Comparison of ENCODE assay signal across 12 cellular contexts in genomic region chr21:36929622-36930021, GRCh38. TPM values are rescaled to one million over a fixed set of nuclear protein-coding genes. Genes with fewer than 3 reads are reported as not detected.
A peak's percentile ranks its signal among the peaks of the same experiment; 100 is the strongest.
DNase-seq lines count a peak whose midpoint lies in the region; ATAC-seq, FAIRE-seq and TF ChIP-seq lines count a peak whose summit lies in the region.
"Had no signal": no experiment of that assay in that cellular context is flagged by ENCODE, and none has a peak within 500 bp of the region (broad histone marks: within the 10 kb centered on the region; RNA-seq: fewer than 3 reads in every experiment).

No MANE protein-coding gene starts in this region.

- dilution Hi-C loops in IMR-90 (cut with HindIII; ENCODE audit: low sequenced_read_pairs, unreplicated experiment): no loop called here

- TF ChIP-seq POLR2A in IMR-90 (IDR thresholded peaks at IDR 0.05; ENCODE audit: low read depth, low read length): no peak

- H3K79me1 ChIP-seq in IMR-90 (ENCODE audit: low read depth in 1 of 2, low read length in 2 of 2): peaks cover 0 to 14% of the 10 kb centered on the region in 2 experiments; a peak in 2 of 4 replicates

- peaks cover 10% of the 10 kb centered on the region for H3K4me1 ChIP-seq in IMR-90 (ENCODE audit: control insufficient read depth, insufficient read depth, low read length)
- no peaks in the 10 kb centered on the region for H3K4me1 ChIP-seq in kidney (ENCODE audit: control insufficient read depth in 1 of 2, insufficient read depth in 1 of 2, low read depth in 1 of 2, low read length in 2 of 2)

- POLR2A ChIA-PET in IMR-90 (lab: Charles Lee; ENCODE audit: unreplicated experiment): no interaction called here

- no peaks in the 10 kb centered on the region for H3K27me3 ChIP-seq in IMR-90 (ENCODE audit: control insufficient read depth, insufficient read depth, low read length)

- FAIRE-seq in kidney (lab: Jason Lieb, UNC): no peak
- FAIRE-seq: endometrium had no signal

- H2AK9ac ChIP-seq in IMR-90 (replicated peaks; ENCODE audit: low read depth, low read length, poor library complexity): no peak overlapping the region

- H3K9me3 ChIP-seq in IMR-90 (ENCODE audit: control insufficient read depth, insufficient read depth, low read length) (no peaks in the 10 kb centered on the region), kidney (ENCODE audit: control insufficient read depth in 1 of 2, low read length in 2 of 2) (no peaks in the 10 kb centered on the region)

- H2AK5ac ChIP-seq in IMR-90 (ENCODE audit: low read depth, low read length): no peak overlapping the region

- H3K23ac ChIP-seq in IMR-90 (ENCODE audit: low read depth, low read length): no peak overlapping the region

- H3K9ac ChIP-seq in IMR-90 (ENCODE audit: low read depth, low read length) (no peak overlapping the region), kidney (ENCODE audit: low read length in 2 of 2) (no peak overlapping the region)

- H3K56ac ChIP-seq in IMR-90 (ENCODE audit: extremely low read depth, insufficient read depth, low read length): no peak overlapping the region

- BruUV-seq in IMR-90 (replicated peaks; lab: Mats Ljungman, UMichigan): no TSS peak

- intact Hi-C loops in IMR-90 (cut with micrococcal nuclease) (no loop called here), kidney (cut with DNase I) (loop anchor here (5.0 kb wide), 1 partner anchor 422 kb away; no protein-coding TSS in a partner anchor)

- no peak overlapping the region for H2BK20ac ChIP-seq in IMR-90 (ENCODE audit: low read depth, low read length)

- peak; percentile 26 for TF ChIP-seq RAD21 in IMR-90 (IDR thresholded peaks at IDR 0.05; ENCODE audit: low read length)

- H3K4me3 ChIP-seq in IMR-90 (ENCODE audit: insufficient read depth, low read depth, low read length) (no peak overlapping the region), kidney (ENCODE audit: low read length in 2 of 2) (no peak overlapping the region)

- no peak overlapping the region; the same call in 1 of the 2 replicates for H2BK120ac ChIP-seq in IMR-90 (ENCODE audit: low read depth, low read length)

- DNase-seq in AG08395 (ENCODE audit: low spot score) (peak; percentile 31), IMR-90 (peak; percentile 49), astrocyte of the hippocampus (ENCODE audit: low read depth, low spot score) (peak; percentile 71), kidney (peak; percentile 72), foreskin melanocyte (no peak), DMS79 treated with DMSO at 0.1 percent for 48 hours (lab: John Stamatoyannopoulos, UW) (no peak), NCI-H1930 (lab: John Stamatoyannopoulos, UW) (no peak)
- no peak for DNase-seq in activated CD8-positive, alpha-beta memory T cell treated with anti-CD3 and anti-CD28 coated beads, Interleukin-2, amount 50 U/mL, for 48 hours
- DNase-seq: activated CD4-positive, alpha-beta T cell treated with anti-CD3 and anti-CD28 coated beads for 36 hours; activated naive CD4-positive, alpha-beta T cell treated with anti-CD3 and anti-CD28 coated beads, Interleukin-2, amount 10 ng/mL, durations not matched to agents 7 days and 5 days; CD4-positive, CD25-positive, alpha-beta regulatory T cell had no signal

- no peak overlapping the region for H2BK15ac ChIP-seq in IMR-90 (ENCODE audit: low read depth, low read length)

- TF ChIP-seq CTCF in IMR-90 (conservative IDR thresholded peaks at IDR 0.05; ENCODE audit: low read depth, low read length): peak; percentile 35
- TF ChIP-seq CTCF in kidney (IDR thresholded peaks at IDR 0.05; ENCODE audit: borderline replicate concordance, extremely low read depth, insufficient read depth): no peak

- 66% methylated on average over 4 of the region's 7 CpGs; no CpG with 5 or more reads in 1 of the 2 experiments for WGBS in IMR-90 (ENCODE audit: extremely low coverage in 2 of 2, insufficient read length in 1 of 2), 2 experiments

- no peak overlapping the region for H4K91ac ChIP-seq in IMR-90 (ENCODE audit: insufficient read depth, low read depth, low read length)

- H3K18ac ChIP-seq in IMR-90 (ENCODE audit: low read depth, low read length): no peak overlapping the region

- no peak overlapping the region for H4K5ac ChIP-seq in IMR-90 (ENCODE audit: low read depth, low read length)

- no peak overlapping the region for H3K14ac ChIP-seq in IMR-90 (replicated peaks; ENCODE audit: low read depth, low read length)

- in situ Hi-C loops in IMR-90 (cut with MboI; ENCODE audit: low sequenced_read_pairs): loop anchor here (5.0 kb wide), 3 partner anchors 187 to 507 kb away; no protein-coding TSS in a partner anchor

- no peak overlapping the region for H4K8ac ChIP-seq in IMR-90 (ENCODE audit: low read depth in 2 of 2, low read length in 2 of 2)

- no peak for ATAC-seq in IMR-90 (ENCODE audit: low read depth)
- ATAC-seq: activated CD4-positive, alpha-beta T cell treated with anti-CD3 and anti-CD28 coated beads for 36 hours had no signal

- H2AFZ ChIP-seq in IMR-90 (replicated peaks; ENCODE audit: low read length, poor library complexity): no peak overlapping the region

- peaks cover 5% of the 10 kb centered on the region for H3K36me3 ChIP-seq in IMR-90 (ENCODE audit: control insufficient read depth, insufficient read depth, low read length)
- H3K36me3 ChIP-seq in kidney (ENCODE audit: control insufficient read depth in 1 of 2, insufficient read depth in 2 of 2, low read length in 2 of 2): peaks cover 2 to 4% of the 10 kb centered on the region in 2 donors

- no peak overlapping the region for H3K4ac ChIP-seq in IMR-90 (ENCODE audit: low read depth, low read length)

- peaks cover 3% of the 10 kb centered on the region; the same call in 1 of the 2 replicates for H3K9me1 ChIP-seq in IMR-90 (ENCODE audit: insufficient read depth, low read length)

- H4K20me1 ChIP-seq in IMR-90 (ENCODE audit: insufficient read depth, low read length): peaks cover 3% of the 10 kb centered on the region; the same call in 1 of the 2 replicates

- H3K4me2 ChIP-seq in IMR-90 (ENCODE audit: low read depth, low read length): no peak overlapping the region

- CTCF ChIA-PET in IMR-90 (lab: Yijun Ruan, JAX): interaction anchor here (1.0 to 1.6 kb wide), 3 partner anchors 8 to 17 kb away, joined by 3 to 6 read pairs (median 4); no protein-coding TSS in a partner anchor

- H2BK5ac ChIP-seq in IMR-90 (ENCODE audit: low read depth, low read length, poor library complexity, severe bottlenecking): no peak overlapping the region

- H3K27ac ChIP-seq in IMR-90 (ENCODE audit: insufficient read depth, low read length) (no peak overlapping the region), kidney (ENCODE audit: low read depth in 2 of 2, low read length in 2 of 2) (no peak overlapping the region)

TF ChIP-seq in IMR-90, 13 proteins besides CTCF, POLR2A, EP300 and RAD21:
- TF ChIP-seq CEBPB (IDR thresholded peaks at IDR 0.05; ENCODE audit: low read depth, low read length) (no peak), SMC3 (IDR thresholded peaks at IDR 0.05; ENCODE audit: low read depth, low read length) (peak; percentile 22; the same call in 1 of the 2 replicates)

RNA-seq across cellular contexts. Expression of gene HLCS, which starts 36.8 kb away (rescaled TPM):
- total RNA-seq in IMR-90 (2012; rRNA removed) (18.1 and 21.0 TPM in 2 replicates), kidney (29.6 TPM)
- polyA plus RNA-seq in IMR-90 (2012; rRNA removed) (8.6 and 10.6 TPM in 2 replicates), kidney (ENCODE audit: insufficient read depth, low read depth, low replicate concordance) (4.5 TPM)
- 4.1 and 5.8 TPM in 2 replicates for polyA plus RNA-seq in IMR-90 (2012; cell fraction: cytosol; rRNA removed)
- polyA plus RNA-seq in IMR-90 (2012; cell fraction: nucleus; rRNA removed; ENCODE audit: low replicate concordance): 4.2 and 15.2 TPM in 2 replicates

Comparison
In these comparisons a context has a peak if more than half of its experiments do, and no peak if none do; other contexts are left out.
1. DNase-seq: peak in AG08395 (single experiment), IMR-90 (single experiment), astrocyte of the hippocampus (single experiment) and kidney (single experiment); none in activated CD8-positive, alpha-beta memory T cell treated with anti-CD3 and anti-CD28 coated beads, Interleukin-2, amount 50 U/mL, for 48 hours (single experiment), foreskin melanocyte (single experiment), DMS79 treated with DMSO at 0.1 percent for 48 hours (single experiment) and NCI-H1930 (0 of 2).